ENCODE assay signal across 8 cellular contexts in genomic region chr13:40207110-40207478, GRCh38.
DNase-seq lines count a peak whose midpoint lies in the region; ATAC-seq lines count a peak whose summit lies in the region.

No MANE protein-coding gene starts in this region.

- ATAC-seq in GM18868 (IDR thresholded peaks at IDR 0.05; ENCODE audit: unreplicated experiment) (peak; percentile 71), GM21723 (IDR thresholded peaks at IDR 0.05; ENCODE audit: unreplicated experiment) (peak; percentile 68), naive B cell (ENCODE audit: low read depth in 2 of 2) (peak; percentile 63 to 66), HG03439 (IDR thresholded peaks at IDR 0.05; ENCODE audit: unreplicated experiment) (no peak)

- peaks cover 0 to 11% (median 5%) of the 10 kb centered on the region in 7 donors for H3K9me3 Mint-ChIP-seq in naive B cell

- H3K36me3 Mint-ChIP-seq in naive B cell: no peaks in the 10 kb centered on the region

- peaks cover 64 to 72% (median 65%) of the 10 kb centered on the region in 3 donors for H3K4me1 Mint-ChIP-seq in naive B cell

- DNase-seq in MV-4-11 (lab: John Stamatoyannopoulos, UW) (peak; percentile 80), naive B cell (peak; percentile 59), NCI-H1930 (lab: John Stamatoyannopoulos, UW) (no peak), cerebellum (ENCODE audit: low spot score) (no peak), kidney glomerular epithelial cell (lab: John Stamatoyannopoulos, UW) (no peak)

- H3K27ac Mint-ChIP-seq in naive B cell: peak overlapping the region; percentile 89 to 98 (median 96)

- H3K27me3 Mint-ChIP-seq in naive B cell: no peaks in the 10 kb centered on the region

- peak overlapping the region; percentile 10 to 91 (median 82) for H3K4me3 Mint-ChIP-seq in naive B cell

Comparison
In these comparisons a context has a peak if more than half of its experiments do, and no peak if none do; other contexts are left out.
1. DNase-seq: peak in MV-4-11 (single experiment) and naive B cell (single experiment); none in NCI-H1930 (0 of 2), cerebellum (single experiment) and kidney glomerular epithelial cell (single experiment).